In the genomic region with DNA sequence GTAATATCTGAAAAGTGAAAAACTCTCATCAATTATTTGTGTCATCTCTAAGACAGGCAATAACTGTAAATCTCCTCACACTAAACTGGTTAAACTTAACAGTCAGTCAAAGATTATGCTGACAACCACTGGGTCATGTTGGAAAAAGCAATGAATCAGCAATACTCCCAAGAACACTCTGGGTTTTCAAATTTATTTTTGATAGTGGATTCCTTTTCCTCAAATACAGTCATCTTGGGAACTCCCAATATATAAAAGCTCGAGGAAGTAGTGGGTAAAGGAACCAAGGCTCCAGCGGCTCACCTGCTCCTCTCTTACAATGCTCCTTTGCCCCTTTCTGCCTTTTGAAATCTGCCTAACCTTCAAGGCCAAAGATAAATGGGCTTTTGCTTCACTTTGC, we compare ENCODE assay signal across 1 cellular context.
TF ChIP-seq lines count a peak whose summit lies in the region.

No MANE protein-coding gene starts in this region.

TF ChIP-seq in HepG2, 621 proteins besides CTCF, POLR2A, EP300 and RAD21 (continued from another document):
- no peak for TF ChIP-seq DPF2 (CRISPR knock-in tag; IDR thresholded peaks at IDR 0.05; ENCODE audit: borderline replicate concordance, low read depth)
TF ChIP-seq in HepG2: peak in this region for 2.
